ENCODE assay signal across 8 cellular contexts in genomic region chr3:155805204-155805801, GRCh38. TPM values are rescaled to one million over a fixed set of nuclear protein-coding genes. Genes with fewer than 3 reads are reported as not detected.
A peak's percentile ranks its signal among the peaks of the same experiment; 100 is the strongest.
DNase-seq lines count a peak whose midpoint lies in the region; ATAC-seq, FAIRE-seq and TF ChIP-seq lines count a peak whose summit lies in the region.

No MANE protein-coding gene starts in this region.

- FAIRE-seq in urothelium cell line (lab: Jason Lieb, UNC), result no peak

- no peak for TF ChIP-seq POLR2A in right lobe of liver (IDR thresholded peaks at IDR 0.05)

- 72% methylated on average over 14 of the region's 15 CpGs for WGBS in mammary epithelial cell (ENCODE audit: low coverage, missing lambda C conversion rate)
- WGBS in right lobe of liver (ENCODE audit: insufficient coverage, low coverage, low lambda C conversion rate, missing lambda C conversion rate), result 26% methylated on average over 15 of the region's 15 CpGs

- TF ChIP-seq CTCF in GM06990 (IDR thresholded peaks at IDR 0.05; ENCODE audit: insufficient read depth, low read length, poor library complexity, severe bottlenecking) (no peak), OCI-LY3 (IDR thresholded peaks at IDR 0.05; ENCODE audit: low read depth, low read length) (no peak), mammary epithelial cell (conservative IDR thresholded peaks at IDR 0.05 in 1 of 2, IDR thresholded peaks at IDR 0.05 in 1 of 2; ENCODE audit: extremely low read depth in 1 of 2, insufficient read depth in 1 of 2, low read depth in 1 of 2, low read length in 2 of 2) (no peak), right lobe of liver (IDR thresholded peaks at IDR 0.05) (no peak)

- intact Hi-C loops in mammary epithelial cell (cut with micrococcal nuclease) (loop anchor here (5.0 kb wide), 1 partner anchor 47 kb away; the partner anchor contains the start of gene SLC33A1), right lobe of liver (cut with DNase I) (no loop called here)

- no peaks in the 10 kb centered on the region for H3K79me2 ChIP-seq in OCI-LY3 (ENCODE audit: low read length)
- H3K79me2 ChIP-seq in mammary epithelial cell (ENCODE audit: insufficient read depth, low read length), result no peaks in the 10 kb centered on the region

- H3K9ac ChIP-seq in OCI-LY3 (ENCODE audit: low read length) (peak overlapping the region; percentile 85), mammary epithelial cell (ENCODE audit: insufficient read depth, low read length) (no peak overlapping the region)

- DNase-seq in GM06990 (ENCODE audit: extremely low read depth, insufficient read length) (no peak), mammary epithelial cell (peak; percentile 15), right lobe of liver (peak in 2 of 3 donors; percentile 24 to 57), NCI-H524 treated with DMSO at 0.1 percent for 48 hours (lab: John Stamatoyannopoulos, UW) (no peak), urothelium cell line (ENCODE audit: low spot score) (no peak)
- DNase-seq in stimulated activated CD8-positive, alpha-beta memory T cell treated with anti-CD3 and anti-CD28 coated beads, Interleukin-15, amount 100 ng/mL, for 24 hours (ENCODE audit: low read depth), result peak; percentile 0

- ATAC-seq in HG02798 (IDR thresholded peaks at IDR 0.05; ENCODE audit: poor library complexity, unreplicated experiment) (peak; percentile 2), right lobe of liver (peak; percentile 56 to 84 (median 73))

- peak overlapping the region; percentile 92 for H3K4me2 ChIP-seq in OCI-LY3 (ENCODE audit: low read length)
- peak overlapping the region; percentile 91 for H3K4me2 ChIP-seq in mammary epithelial cell (ENCODE audit: insufficient read depth, low read depth, low read length)

- no peaks in the 10 kb centered on the region for H3K27me3 ChIP-seq in GM06990 (replicated peaks; ENCODE audit: control insufficient read depth, insufficient read depth, low read length)
- 0 out of 2 replicates have a peak, but pooled peaks cover 6% of the 10 kb centered on the region for H3K27me3 ChIP-seq in OCI-LY3 (ENCODE audit: low read depth, low read length)
- no peaks in the 10 kb centered on the region for H3K27me3 ChIP-seq in mammary epithelial cell (ENCODE audit: insufficient read depth, low read length)
- H3K27me3 ChIP-seq in right lobe of liver, result no peaks in the 10 kb centered on the region

- H3K36me3 ChIP-seq in GM06990 (ENCODE audit: control insufficient read depth, insufficient read depth, low read length) (no peaks in the 10 kb centered on the region; the same call in 1 of the 2 replicates), OCI-LY3 (replicated peaks; ENCODE audit: low read depth, low read length) (no peaks in the 10 kb centered on the region), mammary epithelial cell (ENCODE audit: insufficient read depth, low read length) (no peaks in the 10 kb centered on the region), right lobe of liver (peaks cover 0 to 3% (median 0%) of the 10 kb centered on the region in 4 donors)

- in situ Hi-C loops in mammary epithelial cell (cut with MboI; ENCODE audit: low sequenced_read_pairs in 2 of 2), result no loop called here

- BruUV-seq in mammary epithelial cell (replicated peaks; lab: Mats Ljungman, UMichigan), result no TSS peak

- dilution Hi-C loops in mammary epithelial cell (cut with HindIII; ENCODE audit: low sequenced_read_pairs), result no loop called here

- H3K4me1 ChIP-seq in OCI-LY3 (ENCODE audit: low read length), result peaks cover 7% of the 10 kb centered on the region; the same call in 1 of the 2 replicates
- no peaks in the 10 kb centered on the region for H3K4me1 ChIP-seq in mammary epithelial cell (ENCODE audit: insufficient read depth, low read length)
- H3K4me1 ChIP-seq in right lobe of liver, result peaks cover 0 to 5% (median 2%) of the 10 kb centered on the region in 4 donors

- H2AFZ ChIP-seq in OCI-LY3 (ENCODE audit: low read depth, low read length) (peak overlapping the region; percentile 97), mammary epithelial cell (ENCODE audit: low read depth, low read length) (peak overlapping the region; percentile 100)

- CTCF ChIA-PET in mammary epithelial cell (lab: Charles Lee; ENCODE audit: low non-redundant PET), result interaction anchor here (0.6 kb wide), 4 partner anchors 57 to 835 kb away, joined by 3 to 7 read pairs (median 4); no protein-coding TSS in a partner anchor

- H3K27ac ChIP-seq in OCI-LY3 (ENCODE audit: low read length) (no peak overlapping the region), mammary epithelial cell (ENCODE audit: insufficient read depth, low read depth, low read length) (no peak overlapping the region), right lobe of liver (peak overlapping the region; percentile 63 to 84 (median 65))

- H4K20me1 ChIP-seq in OCI-LY3 (ENCODE audit: insufficient read depth, low read length), result no peaks in the 10 kb centered on the region
- H4K20me1 ChIP-seq in mammary epithelial cell (ENCODE audit: insufficient read depth, low read length), result no peaks in the 10 kb centered on the region

- peak overlapping the region; percentile 81 for H3K4me3 ChIP-seq in GM06990 (replicated peaks; ENCODE audit: low read depth, low read length)
- peak overlapping the region; percentile 91 for H3K4me3 ChIP-seq in OCI-LY3 (ENCODE audit: low read length)
- peak overlapping the region; percentile 82 to 94 (median 85) for H3K4me3 ChIP-seq in mammary epithelial cell (replicated peaks in 1 of 3; ENCODE audit: insufficient read depth in 1 of 3, low read depth in 2 of 3, low read length in 3 of 3)
- H3K4me3 ChIP-seq in right lobe of liver, result peak overlapping the region; percentile 64 to 82 (median 79)

- H3K9me3 ChIP-seq in OCI-LY3 (ENCODE audit: insufficient read depth, low read length) (no peaks in the 10 kb centered on the region), mammary epithelial cell (replicated peaks; ENCODE audit: insufficient read depth, low read length) (no peaks in the 10 kb centered on the region), right lobe of liver (no peaks in the 10 kb centered on the region)

RNA-seq across cellular contexts. Expression of gene C3orf33, which starts 0.8 kb away (rescaled TPM):
- total RNA-seq in mammary epithelial cell (1 to 10 TPM; 1.9 to 3.0 TPM), right lobe of liver (1 to 10 TPM; 1.3 to 1.9 (median 1.5) TPM)
- 1.3 TPM for polyA plus RNA-seq in mammary epithelial cell
- polyA minus RNA-seq in mammary epithelial cell, result not detected

RNA-seq across cellular contexts. Expression of gene SLC33A1, which starts 48.9 kb away (rescaled TPM):
- total RNA-seq in mammary epithelial cell (10 to 100 TPM; 35.0 to 52.7 TPM), right lobe of liver (10 to 100 TPM; 31.9 to 43.1 (median 34.2) TPM)
- polyA plus RNA-seq in mammary epithelial cell, result 17.9 TPM
- polyA minus RNA-seq in mammary epithelial cell, result 41.3 TPM

Comparison
In these comparisons a context has a peak if more than half of its experiments do, and no peak if none do; other contexts are left out.
1. DNase-seq: peak in mammary epithelial cell (single experiment), right lobe of liver (2 of 3) and stimulated activated CD8-positive, alpha-beta memory T cell treated with anti-CD3 and anti-CD28 coated beads, Interleukin-15, amount 100 ng/mL, for 24 hours (single experiment); none in GM06990 (single experiment), NCI-H524 treated with DMSO at 0.1 percent for 48 hours (single experiment) and urothelium cell line (single experiment).
2. H3K27ac ChIP-seq: peak in right lobe of liver (3 of 3); none in OCI-LY3 (single experiment) and mammary epithelial cell (single experiment).
3. Peak in every context shown above with its lines, with median percentiles within 50 percentile points of each other: H3K4me3 ChIP-seq.